Comparison of ENCODE assay signal across 29 cellular contexts in genomic region chr18:50089702-50090101, GRCh38.
"Had no signal": no experiment of that assay in that cellular context is flagged by ENCODE, and none has a peak within 500 bp of the region (broad histone marks: within the 10 kb centered on the region; RNA-seq: fewer than 3 reads in every experiment).

No MANE protein-coding gene starts in this region.

- H3K4me3 ChIP-seq: heart left ventricle, lower lobe of right lung, neural progenitor cell, ovary, prostate gland, sigmoid colon, spleen, tibial nerve, upper lobe of left lung, vagina had no signal

- H3K27ac Mint-ChIP-seq: naive B cell; natural killer cell; nephron progenitor cell; neural progenitor cell; stimulated activated effector memory CD8-positive, alpha-beta T cell treated with anti-CD3 and anti-CD28 coated beads, Interleukin-12 subunit alpha, Interleukin-12 subunit beta, amount 100 ng/mL, for 72 hours; stimulated activated naive CD8-positive, alpha-beta T cell treated with anti-CD3 and anti-CD28 coated beads, Interleukin-15, amount 100 ng/mL, for 72 hours had no signal

- H3K36me3 Mint-ChIP-seq: mesothelial cell of epicardium; naive B cell; natural killer cell; neural progenitor cell; stimulated activated effector memory CD8-positive, alpha-beta T cell treated with anti-CD3 and anti-CD28 coated beads, Interleukin-12 subunit alpha, Interleukin-12 subunit beta, amount 100 ng/mL, for 72 hours had no signal

- H2AFZ ChIP-seq: neural progenitor cell had no signal

- H3K9me3 Mint-ChIP-seq: mesothelial cell of epicardium; natural killer cell; nephron progenitor cell; neural progenitor cell; stimulated activated effector memory CD8-positive, alpha-beta T cell treated with anti-CD3 and anti-CD28 coated beads, Interleukin-12 subunit alpha, Interleukin-12 subunit beta, amount 100 ng/mL, for 72 hours; stimulated activated naive CD8-positive, alpha-beta T cell treated with anti-CD3 and anti-CD28 coated beads, Interleukin-15, amount 100 ng/mL, for 72 hours had no signal

- H3K9ac ChIP-seq: neural progenitor cell had no signal

- DNase-seq: heart left ventricle; hypothalamus; kidney glomerular epithelial cell; left cardiac atrium; lower lobe of right lung; mammary epithelial cell; mesendoderm; naive B cell; natural killer cell; nephron progenitor cell; ovary; posterior cingulate gyrus; retina; right cardiac atrium; sigmoid colon; small intestine; spleen; stimulated activated CD4-positive, alpha-beta T cell treated with anti-CD3 and anti-CD28 coated beads, Interleukin-4, amount 100 ng/mL, for 24 hours; stimulated activated naive CD4-positive, alpha-beta T cell treated with Interleukin-2 at 50 U/mL for 16 hours; stimulated activated naive CD8-positive, alpha-beta T cell treated with anti-CD3 and anti-CD28 coated beads, Interleukin-15, amount 100 ng/mL, for 72 hours; substantia nigra; upper lobe of left lung had no signal

- H3K4me1 Mint-ChIP-seq: naive B cell; natural killer cell; stimulated activated effector memory CD8-positive, alpha-beta T cell treated with anti-CD3 and anti-CD28 coated beads, Interleukin-12 subunit alpha, Interleukin-12 subunit beta, amount 100 ng/mL, for 72 hours; stimulated activated naive CD8-positive, alpha-beta T cell treated with anti-CD3 and anti-CD28 coated beads, Interleukin-15, amount 100 ng/mL, for 72 hours had no signal

- H3K36me3 ChIP-seq: heart left ventricle, lower lobe of right lung, neural progenitor cell, ovary, prostate gland, sigmoid colon, spleen, tibial nerve, upper lobe of left lung, vagina had no signal

- H3K4me2 ChIP-seq: neural progenitor cell had no signal

- H3K9me3 ChIP-seq: heart left ventricle, lower lobe of right lung, ovary, prostate gland, sigmoid colon, spleen, tibial nerve, upper lobe of left lung, vagina had no signal

- H3K4me3 Mint-ChIP-seq: mesothelial cell of epicardium; naive B cell; natural killer cell; nephron progenitor cell; neural progenitor cell; stimulated activated effector memory CD8-positive, alpha-beta T cell treated with anti-CD3 and anti-CD28 coated beads, Interleukin-12 subunit alpha, Interleukin-12 subunit beta, amount 100 ng/mL, for 72 hours; stimulated activated naive CD8-positive, alpha-beta T cell treated with anti-CD3 and anti-CD28 coated beads, Interleukin-15, amount 100 ng/mL, for 72 hours had no signal

- H3K27ac ChIP-seq: heart left ventricle, lower lobe of right lung, neural progenitor cell, ovary, prostate gland, sigmoid colon, spleen, tibial nerve, upper lobe of left lung, vagina had no signal

- H3K4me1 ChIP-seq: lower lobe of right lung, prostate gland, spleen, tibial nerve had no signal

- ATAC-seq: left lobe of liver; lower lobe of right lung; natural killer cell; right cardiac atrium; stimulated activated effector memory CD8-positive, alpha-beta T cell treated with anti-CD3 and anti-CD28 coated beads, Interleukin-12 subunit alpha, Interleukin-12 subunit beta, amount 100 ng/mL, for 72 hours; stimulated activated naive CD8-positive, alpha-beta T cell treated with anti-CD3 and anti-CD28 coated beads, Interleukin-15, amount 100 ng/mL, for 72 hours had no signal

- H3K27me3 ChIP-seq: heart left ventricle, neural progenitor cell, ovary, sigmoid colon, tibial nerve, upper lobe of left lung, vagina had no signal
